In genomic region chrX:98637451-98637850, GRCh38 we compare ENCODE assay signal across 37 cellular contexts.
DNase-seq lines count a peak whose midpoint lies in the region; ATAC-seq, FAIRE-seq and TF ChIP-seq lines count a peak whose summit lies in the region.
"Had no signal": no experiment of that assay in that cellular context is flagged by ENCODE, and none has a peak within 500 bp of the region (broad histone marks: within the 10 kb centered on the region; RNA-seq: fewer than 3 reads in every experiment).

No MANE protein-coding gene starts in this region.

- H3K9me3 Mint-ChIP-seq in astrocyte (ENCODE audit: unreplicated experiment): no peaks in the 10 kb centered on the region
- H3K9me3 Mint-ChIP-seq: CD4-positive, alpha-beta T cell had no signal

- TF ChIP-seq CTCF in astrocyte (IDR thresholded peaks at IDR 0.05; ENCODE audit: insufficient read depth, low read depth, low read length) (no peak), psoas muscle (IDR thresholded peaks at IDR 0.05) (no peak)

- H3K36me3 Mint-ChIP-seq in astrocyte (ENCODE audit: low read depth, unreplicated experiment): no peaks in the 10 kb centered on the region
- H3K36me3 Mint-ChIP-seq: CD14-positive monocyte; CD4-positive, alpha-beta memory T cell; CD4-positive, CD25-positive, alpha-beta regulatory T cell; CD8-positive, alpha-beta memory T cell; CD8-positive, alpha-beta T cell had no signal

- H3K27me3 ChIP-seq in astrocyte (ENCODE audit: insufficient read depth, low read length) (no peaks in the 10 kb centered on the region), psoas muscle (ENCODE audit: insufficient read depth in 3 of 3, low read length in 2 of 3) (no peaks in the 10 kb centered on the region)
- H3K27me3 ChIP-seq: BE2C had no signal

- no peak for ATAC-seq in psoas muscle
- ATAC-seq in GM18907 (IDR thresholded peaks at IDR 0.05; ENCODE audit: unreplicated experiment): no peak
- ATAC-seq in GM18858 (IDR thresholded peaks at IDR 0.05; ENCODE audit: unreplicated experiment): no peak
- ATAC-seq: A549; CD8-positive, alpha-beta T cell had no signal

- no peaks in the 10 kb centered on the region for H3K27me3 Mint-ChIP-seq in astrocyte (ENCODE audit: low read depth, unreplicated experiment)
- H3K27me3 Mint-ChIP-seq: B cell; CD4-positive, alpha-beta memory T cell; CD4-positive, alpha-beta T cell; CD4-positive, CD25-positive, alpha-beta regulatory T cell had no signal

- H3K36me3 ChIP-seq in astrocyte (ENCODE audit: insufficient read depth, low read length) (no peaks in the 10 kb centered on the region), psoas muscle (ENCODE audit: insufficient read depth in 1 of 2, low read depth in 1 of 2) (no peaks in the 10 kb centered on the region)
- H3K36me3 ChIP-seq: BE2C; BLaER1; BLaER1 treated with 17β-estradiol and CSF1 and Interleukin-3, amounts not matched to agents 10 nM and 100 nM had no signal

- H3K79me2 ChIP-seq in astrocyte (ENCODE audit: insufficient read depth, low read length): no peaks in the 10 kb centered on the region

- H3K4me1 ChIP-seq in astrocyte (ENCODE audit: insufficient read depth, low read length) (no peaks in the 10 kb centered on the region), psoas muscle (no peaks in the 10 kb centered on the region)
- H3K4me1 ChIP-seq: A549; BE2C; BLaER1; BLaER1 treated with 17β-estradiol and CSF1 and Interleukin-3, amounts not matched to agents 10 nM and 100 nM; Caco-2 had no signal

- no peak overlapping the region for H3K27ac Mint-ChIP-seq in astrocyte (ENCODE audit: unreplicated experiment)
- H3K27ac Mint-ChIP-seq: B cell; CD14-positive monocyte; CD4-positive, alpha-beta memory T cell; CD4-positive, alpha-beta T cell; CD4-positive, CD25-positive, alpha-beta regulatory T cell; CD8-positive, alpha-beta memory T cell; CD8-positive, alpha-beta T cell had no signal

- no peak overlapping the region for H3K9ac ChIP-seq in astrocyte (ENCODE audit: low read length)
- H3K9ac ChIP-seq: BLaER1; BLaER1 treated with 17β-estradiol and CSF1 and Interleukin-3, amounts not matched to agents 10 nM and 100 nM had no signal

- DNase-seq in NCI-H82 (lab: John Stamatoyannopoulos, UW) (peak; percentile 73), NCI-H82 treated with DMSO at 0.1 percent for 48 hours (lab: John Stamatoyannopoulos, UW; ENCODE audit: unreplicated experiment) (peak; percentile 45), SK-N-DZ (ENCODE audit: low spot score) (peak; percentile 92), astrocyte (ENCODE audit: low read depth) (no peak), psoas muscle (no peak), LoVo (ENCODE audit: low spot score) (no peak)
- DNase-seq: 8988T; ACHN; AML-193; BE2C; C1 segment of cervical spinal cord; Caco-2; Calu3; CD4-positive, alpha-beta memory T cell; CD4-positive, alpha-beta T cell; CD4-positive, CD25-positive, alpha-beta regulatory T cell; CD8-positive, alpha-beta memory T cell; CD8-positive, alpha-beta T cell; COR-L47; DMS 273 treated with DMSO at 0.1 percent for 48 hours; DMS153; DMS53; DMS79; DMS79 treated with DMSO at 0.1 percent for 48 hours; DND-41; EL had no signal

- H4K20me1 ChIP-seq in astrocyte (ENCODE audit: insufficient read depth, low read length): no peaks in the 10 kb centered on the region
- H4K20me1 ChIP-seq: BLaER1; BLaER1 treated with 17β-estradiol and CSF1 and Interleukin-3, amounts not matched to agents 10 nM and 100 nM had no signal

- intact Hi-C loops in psoas muscle (cut with DNase I): no loop called here

- H2AFZ ChIP-seq in astrocyte (ENCODE audit: low read depth, low read length): no peak overlapping the region

- no peak overlapping the region for H3K4me3 ChIP-seq in astrocyte (ENCODE audit: insufficient read depth, low read depth, low read length)
- H3K4me3 ChIP-seq in psoas muscle: no peak overlapping the region
- H3K4me3 ChIP-seq: A549; BLaER1; BLaER1 treated with 17β-estradiol and CSF1 and Interleukin-3, amounts not matched to agents 10 nM and 100 nM had no signal

- no peaks in the 10 kb centered on the region for H3K4me1 Mint-ChIP-seq in astrocyte (ENCODE audit: low read depth, unreplicated experiment)
- H3K4me1 Mint-ChIP-seq: B cell; CD14-positive monocyte; CD4-positive, alpha-beta memory T cell; CD4-positive, CD25-positive, alpha-beta regulatory T cell; CD8-positive, alpha-beta memory T cell had no signal

- H3K27ac ChIP-seq in astrocyte (ENCODE audit: low read depth, low read length): no peak overlapping the region
- no peak overlapping the region for H3K27ac ChIP-seq in psoas muscle
- H3K27ac ChIP-seq: 22Rv1; A549; BLaER1; BLaER1 treated with 17β-estradiol and CSF1 and Interleukin-3, amounts not matched to agents 10 nM and 100 nM; C4-2B had no signal

- H3K9me3 ChIP-seq in astrocyte (ENCODE audit: insufficient read depth, low read depth, low read length) (no peaks in the 10 kb centered on the region), psoas muscle (peaks cover 6% of the 10 kb centered on the region)
- H3K9me3 ChIP-seq: A549, BE2C, BLaER1, Caco-2 had no signal

- peak; percentile 66 for FAIRE-seq in astrocyte (lab: Jason Lieb, UNC)
- FAIRE-seq: A204.1, A549, D721Med had no signal

- H3K4me2 ChIP-seq in astrocyte (ENCODE audit: low read length): no peak overlapping the region
- H3K4me2 ChIP-seq: A549; BLaER1; BLaER1 treated with 17β-estradiol and CSF1 and Interleukin-3, amounts not matched to agents 10 nM and 100 nM had no signal

- no peak overlapping the region for H3K4me3 Mint-ChIP-seq in astrocyte (ENCODE audit: unreplicated experiment)
- H3K4me3 Mint-ChIP-seq: B cell; CD14-positive monocyte; CD4-positive, alpha-beta memory T cell; CD4-positive, alpha-beta T cell; CD4-positive, CD25-positive, alpha-beta regulatory T cell; CD8-positive, alpha-beta memory T cell; CD8-positive, alpha-beta T cell had no signal

Comparison
In these comparisons a context has a peak if more than half of its experiments do, and no peak if none do; other contexts are left out.
1. DNase-seq: peak in NCI-H82 (single experiment), NCI-H82 treated with DMSO at 0.1 percent for 48 hours (single experiment) and SK-N-DZ (single experiment); none in astrocyte (single experiment), psoas muscle (0 of 2) and LoVo (single experiment).